In the genomic region with DNA sequence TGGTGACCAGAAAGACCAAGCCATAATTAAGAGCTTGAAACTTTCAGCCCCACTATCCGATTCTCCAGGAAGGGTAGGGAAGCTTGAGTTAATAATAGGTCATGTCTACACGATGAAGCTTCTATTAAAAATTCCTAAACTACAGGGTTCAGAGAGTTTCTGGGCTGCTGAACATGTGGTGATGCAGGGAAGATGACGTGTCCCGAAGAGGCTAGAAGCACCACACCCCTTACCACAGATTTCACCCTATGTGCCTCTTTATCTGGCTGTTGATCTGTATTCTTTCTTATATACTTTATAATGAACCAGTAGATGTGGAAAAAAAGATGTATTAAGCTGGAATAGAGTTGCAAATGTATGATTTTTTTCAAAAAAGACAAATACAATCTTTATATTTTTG, we compare ENCODE assay signal across 23 cellular contexts.
DNase-seq lines count a peak whose midpoint lies in the region; ATAC-seq and TF ChIP-seq lines count a peak whose summit lies in the region.
"Had no signal": no experiment of that assay in that cellular context is flagged by ENCODE, and none has a peak within 500 bp of the region (broad histone marks: within the 10 kb centered on the region; RNA-seq: fewer than 3 reads in every experiment).

No MANE protein-coding gene starts in this region.

- H3K9me3 Mint-ChIP-seq in osteocyte (ENCODE audit: unreplicated experiment): peaks cover 5% of the 10 kb centered on the region
- H3K9me3 Mint-ChIP-seq: HFFc6 had no signal

- H3K27me3 Mint-ChIP-seq in osteocyte (ENCODE audit: unreplicated experiment): no peaks in the 10 kb centered on the region
- H3K27me3 Mint-ChIP-seq: CD4-positive, alpha-beta T cell; IgD-negative memory B cell had no signal

- TF ChIP-seq CTCF in SK-N-SH (IDR thresholded peaks at IDR 0.05): no peak
- no peak for TF ChIP-seq CTCF in osteocyte (IDR thresholded peaks at IDR 0.05)

- H3K9me3 ChIP-seq in SK-N-SH: no peaks in the 10 kb centered on the region
- H3K9me3 ChIP-seq: BE2C had no signal

- H3K79me2 ChIP-seq in SK-N-SH (ENCODE audit: insufficient read depth): no peaks in the 10 kb centered on the region

- no peaks in the 10 kb centered on the region for H3K9me2 ChIP-seq in SK-N-SH

- no peaks in the 10 kb centered on the region for H3F3A ChIP-seq in SK-N-SH (replicated peaks; ENCODE audit: insufficient read depth)

- no peaks in the 10 kb centered on the region for H4K20me1 ChIP-seq in SK-N-SH (ENCODE audit: insufficient read depth)

- ATAC-seq in SK-N-SH treated with all-trans-retinoic acid at 6 μM for 48 hours (no peak), left cardiac atrium (no peak), GM19351 (IDR thresholded peaks at IDR 0.05; ENCODE audit: unreplicated experiment) (no peak)
- ATAC-seq: GM12878, HCT116, HepG2 had no signal

- H3K9ac ChIP-seq in SK-N-SH: no peak overlapping the region
- H3K9ac ChIP-seq: GM23248 had no signal

- no peaks in the 10 kb centered on the region for H3K36me3 ChIP-seq in SK-N-SH (replicated peaks in 1 of 2; ENCODE audit: control insufficient read depth in 1 of 2, insufficient read depth in 2 of 2, low read length in 1 of 2)
- H3K36me3 ChIP-seq: BE2C had no signal

- no peak overlapping the region for H3K4me3 ChIP-seq in SK-N-SH (ENCODE audit: low read depth in 2 of 2, low read length in 1 of 2)
- H3K4me3 ChIP-seq: GM12878, GM23248 had no signal

- CTCF ChIA-PET in SK-N-SH (lab: Yijun Ruan, JAX): no interaction called here

- POLR2A ChIA-PET in SK-N-SH (lab: Yijun Ruan, JAX): no interaction called here

- H3K4me3 Mint-ChIP-seq in osteocyte (ENCODE audit: unreplicated experiment): no peak overlapping the region
- H3K4me3 Mint-ChIP-seq: CD4-positive, alpha-beta T cell; HFFc6; IgD-negative memory B cell had no signal

- 0 out of 2 replicates have a peak overlapping the region, but pooled peaks have one; percentile 20 for H2AFZ ChIP-seq in SK-N-SH (ENCODE audit: low read depth)
- H2AFZ ChIP-seq: GM23248 had no signal

- WGBS in SK-N-SH (ENCODE audit: low lambda C conversion rate): 76% methylated on average over 4 of the region's 4 CpGs

- H3K36me3 Mint-ChIP-seq in osteocyte (ENCODE audit: unreplicated experiment): no peaks in the 10 kb centered on the region
- H3K36me3 Mint-ChIP-seq: IgD-negative memory B cell had no signal

- H3K4me1 ChIP-seq in SK-N-SH (ENCODE audit: control insufficient read depth in 1 of 2, insufficient read depth in 2 of 2, low read depth in 1 of 2, low read length in 1 of 2): no peaks in the 10 kb centered on the region; a peak in 1 of 4 replicates
- H3K4me1 ChIP-seq: BE2C had no signal

- no peaks in the 10 kb centered on the region for H3K27me3 ChIP-seq in SK-N-SH (ENCODE audit: insufficient read depth)
- H3K27me3 ChIP-seq: BE2C had no signal

- no peak for TF ChIP-seq RAD21 in SK-N-SH (IDR thresholded peaks at IDR 0.05; ENCODE audit: low read length)

- no peak overlapping the region for H3K4me2 ChIP-seq in SK-N-SH

- no peak for TF ChIP-seq EP300 in SK-N-SH (IDR thresholded peaks at IDR 0.05; ENCODE audit: borderline replicate concordance in 1 of 2, low read depth in 1 of 2, low read length in 1 of 2)

- H3K27ac ChIP-seq in SK-N-SH (ENCODE audit: low read depth in 2 of 2, low read length in 1 of 2): peak overlapping the region in 1 of 2 experiments; percentile 42; a peak in 2 of 4 replicates
- H3K27ac ChIP-seq: GM23248 had no signal

- no peak for DNase-seq in SK-N-SH
- peak; percentile 47 for DNase-seq in ELR (ENCODE audit: low read depth)
- peak; percentile 23 for DNase-seq in HT1080 (ENCODE audit: low read depth)
- no peak for DNase-seq in osteocyte (ENCODE audit: extremely low spot score, unreplicated experiment)
- DNase-seq in left cardiac atrium: no peak
- DNase-seq in mesenteric fat pad (ENCODE audit: low spot score): no peak
- DNase-seq: 8988T; BE2C; C1 segment of cervical spinal cord; Calu3; CD4-positive, alpha-beta T cell; DMS79 treated with DMSO at 0.1 percent for 48 hours; GF-D8; GM23248; HFFc6; Karpas-422; KBM-7 had no signal

- intact Hi-C loops in left cardiac atrium (cut with DNase I): no loop called here

- H3K27ac Mint-ChIP-seq in osteocyte (ENCODE audit: unreplicated experiment): peak overlapping the region; percentile 38
- H3K27ac Mint-ChIP-seq: CD4-positive, alpha-beta T cell; HFFc6; IgD-negative memory B cell had no signal

- H3K4me1 Mint-ChIP-seq in osteocyte (ENCODE audit: unreplicated experiment): peaks cover 26% of the 10 kb centered on the region
- H3K4me1 Mint-ChIP-seq: IgD-negative memory B cell had no signal

TF ChIP-seq in SK-N-SH, 30 proteins besides CTCF, POLR2A, EP300 and RAD21:
- TF ChIP-seq MXI1 (IDR thresholded peaks at IDR 0.05; ENCODE audit: low read depth, low read length): no peak
- TF ChIP-seq, protein P1, sequence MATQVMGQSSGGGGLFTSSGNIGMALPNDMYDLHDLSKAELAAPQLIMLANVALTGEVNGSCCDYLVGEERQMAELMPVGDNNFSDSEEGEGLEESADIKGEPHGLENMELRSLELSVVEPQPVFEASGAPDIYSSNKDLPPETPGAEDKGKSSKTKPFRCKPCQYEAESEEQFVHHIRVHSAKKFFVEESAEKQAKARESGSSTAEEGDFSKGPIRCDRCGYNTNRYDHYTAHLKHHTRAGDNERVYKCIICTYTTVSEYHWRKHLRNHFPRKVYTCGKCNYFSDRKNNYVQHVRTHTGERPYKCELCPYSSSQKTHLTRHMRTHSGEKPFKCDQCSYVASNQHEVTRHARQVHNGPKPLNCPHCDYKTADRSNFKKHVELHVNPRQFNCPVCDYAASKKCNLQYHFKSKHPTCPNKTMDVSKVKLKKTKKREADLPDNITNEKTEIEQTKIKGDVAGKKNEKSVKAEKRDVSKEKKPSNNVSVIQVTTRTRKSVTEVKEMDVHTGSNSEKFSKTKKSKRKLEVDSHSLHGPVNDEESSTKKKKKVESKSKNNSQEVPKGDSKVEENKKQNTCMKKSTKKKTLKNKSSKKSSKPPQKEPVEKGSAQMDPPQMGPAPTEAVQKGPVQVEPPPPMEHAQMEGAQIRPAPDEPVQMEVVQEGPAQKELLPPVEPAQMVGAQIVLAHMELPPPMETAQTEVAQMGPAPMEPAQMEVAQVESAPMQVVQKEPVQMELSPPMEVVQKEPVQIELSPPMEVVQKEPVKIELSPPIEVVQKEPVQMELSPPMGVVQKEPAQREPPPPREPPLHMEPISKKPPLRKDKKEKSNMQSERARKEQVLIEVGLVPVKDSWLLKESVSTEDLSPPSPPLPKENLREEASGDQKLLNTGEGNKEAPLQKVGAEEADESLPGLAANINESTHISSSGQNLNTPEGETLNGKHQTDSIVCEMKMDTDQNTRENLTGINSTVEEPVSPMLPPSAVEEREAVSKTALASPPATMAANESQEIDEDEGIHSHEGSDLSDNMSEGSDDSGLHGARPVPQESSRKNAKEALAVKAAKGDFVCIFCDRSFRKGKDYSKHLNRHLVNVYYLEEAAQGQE (IDR thresholded peaks at IDR 0.05; ENCODE audit: low read depth, low read length): no peak
- TF ChIP-seq NRF1 (IDR thresholded peaks at IDR 0.05; ENCODE audit: low read depth, low read length): no peak
- TF ChIP-seq, protein P2, sequence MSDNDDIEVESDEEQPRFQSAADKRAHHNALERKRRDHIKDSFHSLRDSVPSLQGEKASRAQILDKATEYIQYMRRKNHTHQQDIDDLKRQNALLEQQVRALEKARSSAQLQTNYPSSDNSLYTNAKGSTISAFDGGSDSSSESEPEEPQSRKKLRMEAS (IDR thresholded peaks at IDR 0.05; ENCODE audit: low read depth): no peak

TF ChIP-seq in SK-N-SH treated with all-trans-retinoic acid at 6 μM for 48 hours, 23 proteins besides CTCF, POLR2A, EP300 and RAD21:
- no peak for TF ChIP-seq BACH2 (CRISPR knock-in tag; IDR thresholded peaks at IDR 0.05; ENCODE audit: borderline replicate concordance)
TF ChIP-seq in SK-N-SH treated with all-trans-retinoic acid at 6 μM for 48 hours: peak in this region for 0.

Comparison
In these comparisons a context has a peak if more than half of its experiments do, and no peak if none do; other contexts are left out.
1. DNase-seq: peak in ELR (single experiment) and HT1080 (single experiment); none in SK-N-SH (single experiment), osteocyte (single experiment), left cardiac atrium (single experiment) and mesenteric fat pad (single experiment).